In the genomic region with DNA sequence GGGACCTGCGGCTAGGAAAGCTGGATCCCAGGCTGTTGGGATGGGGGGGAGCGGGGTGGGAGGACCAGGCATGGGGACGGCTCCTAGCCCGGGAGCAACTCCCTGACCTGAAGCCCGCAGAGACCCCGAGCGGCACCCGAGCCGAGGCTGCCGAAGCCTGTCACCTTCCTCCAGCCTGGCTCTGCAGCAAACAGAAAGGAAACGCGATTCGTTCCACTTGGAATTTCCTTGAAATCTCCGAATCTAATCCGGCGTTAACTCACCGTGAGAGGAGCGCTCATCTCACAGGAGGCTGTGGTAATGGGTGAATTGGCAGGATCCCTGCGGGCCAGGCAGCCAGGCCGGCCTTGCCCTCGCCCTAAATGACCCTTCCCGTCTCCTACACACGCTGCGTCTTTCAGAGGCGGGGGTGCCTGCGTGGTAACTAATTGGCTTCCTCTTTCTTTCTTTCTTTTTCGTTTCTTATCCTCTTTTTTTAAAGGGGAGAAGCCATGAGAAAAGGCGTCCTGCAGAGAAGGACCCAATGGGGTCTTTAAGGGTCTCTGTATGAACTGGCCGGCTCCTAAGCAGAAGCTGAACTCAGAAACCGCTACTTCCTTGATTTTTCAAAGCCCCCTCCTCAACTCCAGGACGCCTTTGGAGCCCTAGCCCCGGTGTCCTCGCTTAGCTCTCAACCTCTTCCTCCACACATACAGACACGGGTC, we compare ENCODE assay signal across 9 cellular contexts. TPM values are rescaled to one million over a fixed set of nuclear protein-coding genes. Genes with fewer than 3 reads are reported as not detected.
DNase-seq lines count a peak whose midpoint lies in the region; TF ChIP-seq lines count a peak whose summit lies in the region.
"Had no signal": no experiment of that assay in that cellular context is flagged by ENCODE, and none has a peak within 500 bp of the region (broad histone marks: within the 10 kb centered on the region; RNA-seq: fewer than 3 reads in every experiment).

No MANE protein-coding gene starts in this region.

- no peak for DNase-seq in GM06990 (ENCODE audit: extremely low read depth, insufficient read length)
- DNase-seq in MG63, result no peak
- no peak for DNase-seq in dorsolateral prefrontal cortex
- no peak for DNase-seq in trophoblast cell
- no peak for DNase-seq in 8988T
- no peak for DNase-seq in GF-D8 (lab: John Stamatoyannopoulos, UW)
- no peak for DNase-seq in D341Med (ENCODE audit: low spot score)
- DNase-seq: activated effector memory CD4-positive, alpha-beta T cell treated with anti-CD3 and anti-CD28 coated beads, Interleukin-2, amount 50 U/mL, for 16 hours; stimulated activated CD4-positive, alpha-beta T cell treated with anti-CD3 and anti-CD28 coated beads, Interleukin-4, amount 100 ng/mL, for 1 hour had no signal

- H3K79me1 ChIP-seq in trophoblast cell (ENCODE audit: low read length), result no peaks in the 10 kb centered on the region

- TF ChIP-seq CTCF in GM06990 (IDR thresholded peaks at IDR 0.05; ENCODE audit: insufficient read depth, low read length, poor library complexity, severe bottlenecking) (no peak), dorsolateral prefrontal cortex (IDR thresholded peaks at IDR 0.05 in 54 of 56, conservative IDR thresholded peaks at IDR 0.05 in 2 of 56; ENCODE audit: low read depth in 1 of 56, partially characterized antibody in 56 of 56) (no peak)

- intact Hi-C loops in dorsolateral prefrontal cortex (cut with DNase I), result no loop called here

- H4K91ac ChIP-seq in trophoblast cell (ENCODE audit: low read depth, low read length), result no peak overlapping the region

- peak overlapping the region; percentile 11 for H3K4me2 ChIP-seq in trophoblast cell (ENCODE audit: low read length)

- H3K27ac ChIP-seq in dorsolateral prefrontal cortex (no peak overlapping the region), trophoblast cell (ENCODE audit: low read depth, low read length) (no peak overlapping the region)

- H3K27me3 ChIP-seq in GM06990 (replicated peaks; ENCODE audit: control insufficient read depth, insufficient read depth, low read length), result no peaks in the 10 kb centered on the region
- H3K27me3 ChIP-seq in MG63, result peaks cover 40% of the 10 kb centered on the region
- peaks cover 14 to 100% (median 94%) of the 10 kb centered on the region in 45 donors for H3K27me3 ChIP-seq in dorsolateral prefrontal cortex
- H3K27me3 ChIP-seq in trophoblast cell (ENCODE audit: insufficient read depth, low read length), result peaks cover 79% of the 10 kb centered on the region

- H3K18ac ChIP-seq in trophoblast cell (ENCODE audit: low read length), result no peak overlapping the region

- H3K4me3 ChIP-seq in GM06990 (replicated peaks; ENCODE audit: low read depth, low read length) (peak overlapping the region; percentile 91), MG63 (0 out of 2 replicates have a peak overlapping the region, but pooled peaks have one; percentile 12), dorsolateral prefrontal cortex (peak overlapping the region in 46 of 59 donors; percentile 1 to 61 (median 31)), trophoblast cell (ENCODE audit: low read depth, low read length) (no peak overlapping the region)

- H3K9me3 ChIP-seq in MG63 (no peaks in the 10 kb centered on the region), trophoblast cell (ENCODE audit: insufficient read depth, low read depth, low read length) (peaks cover 12% of the 10 kb centered on the region)

- H2AK5ac ChIP-seq in trophoblast cell (ENCODE audit: low read length), result no peak overlapping the region

- H4K12ac ChIP-seq in trophoblast cell (ENCODE audit: low read depth, low read length), result no peak overlapping the region

- H2BK5ac ChIP-seq in trophoblast cell (ENCODE audit: low read depth, low read length, poor library complexity), result no peak overlapping the region

- no peak overlapping the region for H3K9ac ChIP-seq in trophoblast cell (ENCODE audit: low read length)

- no peak overlapping the region for H2AFZ ChIP-seq in trophoblast cell (ENCODE audit: insufficient read depth, low read length, poor library complexity)

- no peak overlapping the region for H2BK120ac ChIP-seq in trophoblast cell (ENCODE audit: insufficient read depth, low read length, poor library complexity)

- no CpG with 5 or more reads among the region's 34 CpGs for WGBS in trophoblast cell (ENCODE audit: extremely low coverage, insufficient coverage, insufficient read length)

- H3K79me2 ChIP-seq in trophoblast cell (ENCODE audit: control insufficient read depth, insufficient read depth, low read length, poor library complexity), result no peaks in the 10 kb centered on the region

- no peak overlapping the region for H3K4ac ChIP-seq in trophoblast cell (ENCODE audit: low read depth, low read length)

- peaks cover 11 to 13% of the 10 kb centered on the region in 2 experiments for H3K4me1 ChIP-seq in trophoblast cell (ENCODE audit: control insufficient read depth in 1 of 2, insufficient read depth in 2 of 2, low read length in 2 of 2)

- H2BK12ac ChIP-seq in trophoblast cell (ENCODE audit: low read length), result no peak overlapping the region

- H4K8ac ChIP-seq in trophoblast cell (ENCODE audit: low read depth, low read length), result no peak overlapping the region

- H3K14ac ChIP-seq in trophoblast cell (ENCODE audit: low read length), result no peak overlapping the region

- H3K23ac ChIP-seq in trophoblast cell (ENCODE audit: low read length), result no peak overlapping the region

- H3K36me3 ChIP-seq in GM06990 (ENCODE audit: control insufficient read depth, insufficient read depth, low read length) (no peaks in the 10 kb centered on the region; the same call in 1 of the 2 replicates), MG63 (no peaks in the 10 kb centered on the region), trophoblast cell (ENCODE audit: control insufficient read depth in 1 of 2, insufficient read depth in 2 of 2, low read length in 2 of 2) (no peaks in the 10 kb centered on the region)

RNA-seq across cellular contexts. Expression of gene PAX5, which starts 8.5 kb away (rescaled TPM):
- total RNA-seq in MG63 (2014; rRNA removed; shearing (Covaris generic); ENCODE audit: low replicate concordance), result not detected in 2 replicates
- under 1 TPM in 18 of 120 experiments, not detected in 102; 0.04 to 0.98 (median 0.09) TPM for total RNA-seq in dorsolateral prefrontal cortex
- polyA plus RNA-seq in trophoblast cell (2013), result 0.01 TPM in 1 of 2 replicates, not detected in the other
